In genomic region chr4:185033950-185034349, GRCh38 we compare ENCODE assay signal across 1 cellular context.
TF ChIP-seq lines count a peak whose summit lies in the region.

No MANE protein-coding gene starts in this region.

TF ChIP-seq in GM12878, 131 proteins besides CTCF, POLR2A, EP300 and RAD21:
- TF ChIP-seq ETV6 (conservative IDR thresholded peaks at IDR 0.05 in 1 of 2, IDR thresholded peaks at IDR 0.05 in 1 of 2; ENCODE audit: borderline replicate concordance in 1 of 2, low read depth in 1 of 2) (no peak), ATF7 (IDR thresholded peaks at IDR 0.05; ENCODE audit: low read depth) (0 out of 2 replicates have a peak, but pooled peaks have one; percentile 32), JUNB (IDR thresholded peaks at IDR 0.05) (peak; percentile 45), POU2F2 (IDR thresholded peaks at IDR 0.05; ENCODE audit: borderline replicate concordance, low read depth, low read length) (no peak), IKZF2 (IDR thresholded peaks at IDR 0.05) (peak in 1 of 2 experiments; percentile 11; a peak in 1 of 4 replicates), SIX5 (IDR thresholded peaks at IDR 0.05; ENCODE audit: low read depth, low read length, severe bottlenecking) (no peak), EED (IDR thresholded peaks at IDR 0.05; ENCODE audit: low read depth) (peak; percentile 30; the same call in 1 of the 2 replicates)
